1 cellular context compared by ENCODE assay signal in the genomic region with DNA sequence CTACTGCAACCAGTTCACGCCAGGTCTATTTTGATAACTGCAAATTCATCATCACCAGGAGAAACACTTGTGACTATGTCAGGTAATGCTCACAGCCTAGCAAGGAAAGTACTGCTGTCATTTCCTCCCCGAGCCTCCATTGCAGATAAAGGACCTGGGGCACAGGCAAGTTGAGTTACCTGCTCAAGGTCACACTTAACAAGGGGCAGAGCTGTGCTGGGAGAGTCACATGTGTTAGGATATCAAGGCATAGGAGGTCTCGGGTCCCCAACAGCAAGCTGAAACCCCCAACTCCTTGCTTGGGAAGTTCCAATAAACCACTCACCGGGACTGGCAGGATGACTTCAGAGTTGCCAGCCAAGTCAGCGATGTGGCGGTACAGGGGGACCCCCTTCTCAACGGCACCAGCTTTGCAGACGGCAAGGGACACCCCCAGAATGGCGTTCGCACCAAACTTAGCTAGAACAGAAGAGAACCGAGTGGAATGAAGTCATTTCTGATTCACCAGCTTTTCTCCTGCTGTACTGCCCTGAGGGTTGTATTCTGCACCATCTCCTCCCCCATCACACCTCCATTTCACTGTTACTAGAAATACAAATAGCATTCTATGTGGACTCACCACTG.
TF ChIP-seq lines count a peak whose summit lies in the region.

No MANE protein-coding gene starts in this region.

TF ChIP-seq in HepG2, 621 proteins besides CTCF, POLR2A, EP300 and RAD21 (continues in another document):
- no peak for TF ChIP-seq YEATS2 (CRISPR knock-in tag; IDR thresholded peaks at IDR 0.05; ENCODE audit: borderline replicate concordance)
- TF ChIP-seq ZNF816 (CRISPR knock-in tag; IDR thresholded peaks at IDR 0.05; ENCODE audit: borderline replicate concordance), result peak; percentile 19; the same call in 1 of the 2 replicates
- peak; percentile 78 for TF ChIP-seq RBFOX2 (IDR thresholded peaks at IDR 0.05; ENCODE audit: low read depth, low read length)
- no peak for TF ChIP-seq FOXK1 (CRISPR knock-in tag; IDR thresholded peaks at IDR 0.05; ENCODE audit: borderline replicate concordance, low read depth)
- no peak for TF ChIP-seq HHEX (CRISPR knock-in tag; IDR thresholded peaks at IDR 0.05)
- TF ChIP-seq, protein P1, sequence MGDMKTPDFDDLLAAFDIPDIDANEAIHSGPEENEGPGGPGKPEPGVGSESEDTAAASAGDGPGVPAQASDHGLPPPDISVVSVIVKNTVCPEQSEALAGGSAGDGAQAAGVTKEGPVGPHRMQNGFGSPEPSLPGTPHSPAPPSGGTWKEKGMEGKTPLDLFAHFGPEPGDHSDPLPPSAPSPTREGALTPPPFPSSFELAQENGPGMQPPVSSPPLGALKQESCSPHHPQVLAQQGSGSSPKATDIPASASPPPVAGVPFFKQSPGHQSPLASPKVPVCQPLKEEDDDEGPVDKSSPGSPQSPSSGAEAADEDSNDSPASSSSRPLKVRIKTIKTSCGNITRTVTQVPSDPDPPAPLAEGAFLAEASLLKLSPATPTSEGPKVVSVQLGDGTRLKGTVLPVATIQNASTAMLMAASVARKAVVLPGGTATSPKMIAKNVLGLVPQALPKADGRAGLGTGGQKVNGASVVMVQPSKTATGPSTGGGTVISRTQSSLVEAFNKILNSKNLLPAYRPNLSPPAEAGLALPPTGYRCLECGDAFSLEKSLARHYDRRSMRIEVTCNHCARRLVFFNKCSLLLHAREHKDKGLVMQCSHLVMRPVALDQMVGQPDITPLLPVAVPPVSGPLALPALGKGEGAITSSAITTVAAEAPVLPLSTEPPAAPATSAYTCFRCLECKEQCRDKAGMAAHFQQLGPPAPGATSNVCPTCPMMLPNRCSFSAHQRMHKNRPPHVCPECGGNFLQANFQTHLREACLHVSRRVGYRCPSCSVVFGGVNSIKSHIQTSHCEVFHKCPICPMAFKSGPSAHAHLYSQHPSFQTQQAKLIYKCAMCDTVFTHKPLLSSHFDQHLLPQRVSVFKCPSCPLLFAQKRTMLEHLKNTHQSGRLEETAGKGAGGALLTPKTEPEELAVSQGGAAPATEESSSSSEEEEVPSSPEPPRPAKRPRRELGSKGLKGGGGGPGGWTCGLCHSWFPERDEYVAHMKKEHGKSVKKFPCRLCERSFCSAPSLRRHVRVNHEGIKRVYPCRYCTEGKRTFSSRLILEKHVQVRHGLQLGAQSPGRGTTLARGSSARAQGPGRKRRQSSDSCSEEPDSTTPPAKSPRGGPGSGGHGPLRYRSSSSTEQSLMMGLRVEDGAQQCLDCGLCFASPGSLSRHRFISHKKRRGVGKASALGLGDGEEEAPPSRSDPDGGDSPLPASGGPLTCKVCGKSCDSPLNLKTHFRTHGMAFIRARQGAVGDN (CRISPR knock-in tag; IDR thresholded peaks at IDR 0.05), result peak; percentile 26; the same call in 1 of the 2 replicates
- TF ChIP-seq JUN (CRISPR knock-in tag; IDR thresholded peaks at IDR 0.05), result no peak
- no peak for TF ChIP-seq ZNF350 (CRISPR knock-in tag; IDR thresholded peaks at IDR 0.05; ENCODE audit: borderline replicate concordance, low read depth)
- TF ChIP-seq PAF1 (CRISPR knock-in tag; IDR thresholded peaks at IDR 0.05), result peak; percentile 56; the same call in 1 of the 2 replicates
- no peak for TF ChIP-seq PRMT3 (CRISPR knock-in tag; IDR thresholded peaks at IDR 0.05; ENCODE audit: borderline replicate concordance, low read depth)
- TF ChIP-seq SMYD3 (CRISPR knock-in tag; IDR thresholded peaks at IDR 0.05), result no peak
- no peak for TF ChIP-seq NBN (conservative IDR thresholded peaks at IDR 0.05)
- TF ChIP-seq NFRKB (IDR thresholded peaks at IDR 0.05), result no peak
- TF ChIP-seq ZNF335 (CRISPR knock-in tag; IDR thresholded peaks at IDR 0.05), result no peak
- TF ChIP-seq, protein P2, sequence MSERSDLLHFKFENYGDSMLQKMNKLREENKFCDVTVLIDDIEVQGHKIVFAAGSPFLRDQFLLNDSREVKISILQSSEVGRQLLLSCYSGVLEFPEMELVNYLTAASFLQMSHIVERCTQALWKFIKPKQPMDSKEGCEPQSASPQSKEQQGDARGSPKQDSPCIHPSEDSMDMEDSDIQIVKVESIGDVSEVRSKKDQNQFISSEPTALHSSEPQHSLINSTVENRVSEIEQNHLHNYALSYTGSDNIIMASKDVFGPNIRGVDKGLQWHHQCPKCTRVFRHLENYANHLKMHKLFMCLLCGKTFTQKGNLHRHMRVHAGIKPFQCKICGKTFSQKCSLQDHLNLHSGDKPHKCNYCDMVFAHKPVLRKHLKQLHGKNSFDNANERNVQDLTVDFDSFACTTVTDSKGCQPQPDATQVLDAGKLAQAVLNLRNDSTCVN (CRISPR knock-in tag; IDR thresholded peaks at IDR 0.05; ENCODE audit: borderline replicate concordance), result no peak
- peak; percentile 24; the same call in 1 of the 2 replicates for TF ChIP-seq IRF2 (CRISPR knock-in tag; IDR thresholded peaks at IDR 0.05)
- TF ChIP-seq CEBPB (IDR thresholded peaks at IDR 0.05; ENCODE audit: borderline replicate concordance, low read depth, low read length), result no peak
- TF ChIP-seq ESRRA (CRISPR knock-in tag; IDR thresholded peaks at IDR 0.05; ENCODE audit: low read depth), result 0 out of 2 replicates have a peak, but pooled peaks have one; percentile 12
- TF ChIP-seq, protein P3, sequence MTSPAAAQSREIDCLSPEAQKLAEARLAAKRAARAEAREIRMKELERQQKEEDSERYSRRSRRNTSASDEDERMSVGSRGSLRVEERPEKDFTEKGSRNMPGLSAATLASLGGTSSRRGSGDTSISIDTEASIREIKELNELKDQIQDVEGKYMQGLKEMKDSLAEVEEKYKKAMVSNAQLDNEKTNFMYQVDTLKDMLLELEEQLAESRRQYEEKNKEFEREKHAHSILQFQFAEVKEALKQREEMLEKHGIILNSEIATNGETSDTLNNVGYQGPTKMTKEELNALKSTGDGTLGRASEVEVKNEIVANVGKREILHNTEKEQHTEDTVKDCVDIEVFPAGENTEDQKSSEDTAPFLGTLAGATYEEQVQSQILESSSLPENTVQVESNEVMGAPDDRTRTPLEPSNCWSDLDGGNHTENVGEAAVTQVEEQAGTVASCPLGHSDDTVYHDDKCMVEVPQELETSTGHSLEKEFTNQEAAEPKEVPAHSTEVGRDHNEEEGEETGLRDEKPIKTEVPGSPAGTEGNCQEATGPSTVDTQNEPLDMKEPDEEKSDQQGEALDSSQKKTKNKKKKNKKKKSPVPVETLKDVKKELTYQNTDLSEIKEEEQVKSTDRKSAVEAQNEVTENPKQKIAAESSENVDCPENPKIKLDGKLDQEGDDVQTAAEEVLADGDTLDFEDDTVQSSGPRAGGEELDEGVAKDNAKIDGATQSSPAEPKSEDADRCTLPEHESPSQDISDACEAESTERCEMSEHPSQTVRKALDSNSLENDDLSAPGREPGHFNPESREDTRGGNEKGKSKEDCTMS (CRISPR knock-in tag; conservative IDR thresholded peaks at IDR 0.05), result no peak
- TF ChIP-seq YEATS4 (CRISPR knock-in tag; IDR thresholded peaks at IDR 0.05; ENCODE audit: borderline replicate concordance), result no peak
- 0 out of 2 replicates have a peak, but pooled peaks have one; percentile 13 for TF ChIP-seq MEIS2 (CRISPR knock-in tag; IDR thresholded peaks at IDR 0.05)
- TF ChIP-seq SP4 (CRISPR knock-in tag; IDR thresholded peaks at IDR 0.05), result no peak
- TF ChIP-seq ZNF430 (CRISPR knock-in tag; IDR thresholded peaks at IDR 0.05), result no peak
- TF ChIP-seq ZNF598 (CRISPR knock-in tag; IDR thresholded peaks at IDR 0.05; ENCODE audit: borderline replicate concordance), result no peak
- TF ChIP-seq CC2D1A (CRISPR knock-in tag; IDR thresholded peaks at IDR 0.05), result no peak
- TF ChIP-seq HDAC1 (CRISPR knock-in tag; IDR thresholded peaks at IDR 0.05), result no peak
- 0 out of 2 replicates have a peak, but pooled peaks have one; percentile 7 for TF ChIP-seq RXRA (CRISPR knock-in tag; IDR thresholded peaks at IDR 0.05)
- TF ChIP-seq ZFP91 (CRISPR knock-in tag; IDR thresholded peaks at IDR 0.05; ENCODE audit: borderline replicate concordance), result 0 out of 2 replicates have a peak, but pooled peaks have one; percentile 14
- no peak for TF ChIP-seq ZNF670 (CRISPR knock-in tag; IDR thresholded peaks at IDR 0.05; ENCODE audit: borderline replicate concordance)
- peak; percentile 15 for TF ChIP-seq RBM39 (IDR thresholded peaks at IDR 0.05; ENCODE audit: low read depth, low read length, poor library complexity, severe bottlenecking)
- no peak for TF ChIP-seq THYN1 (CRISPR knock-in tag; IDR thresholded peaks at IDR 0.05; ENCODE audit: borderline replicate concordance, low read depth)
- TF ChIP-seq POLR2AphosphoS2 (IDR thresholded peaks at IDR 0.05; ENCODE audit: low read depth, low read length), result peak; percentile 74; the same call in 1 of the 2 replicates
- TF ChIP-seq SIX1 (CRISPR knock-in tag; IDR thresholded peaks at IDR 0.05; ENCODE audit: borderline replicate concordance), result no peak
- TF ChIP-seq ZKSCAN8 (CRISPR knock-in tag; IDR thresholded peaks at IDR 0.05; ENCODE audit: borderline replicate concordance), result no peak
- TF ChIP-seq, protein P4, sequence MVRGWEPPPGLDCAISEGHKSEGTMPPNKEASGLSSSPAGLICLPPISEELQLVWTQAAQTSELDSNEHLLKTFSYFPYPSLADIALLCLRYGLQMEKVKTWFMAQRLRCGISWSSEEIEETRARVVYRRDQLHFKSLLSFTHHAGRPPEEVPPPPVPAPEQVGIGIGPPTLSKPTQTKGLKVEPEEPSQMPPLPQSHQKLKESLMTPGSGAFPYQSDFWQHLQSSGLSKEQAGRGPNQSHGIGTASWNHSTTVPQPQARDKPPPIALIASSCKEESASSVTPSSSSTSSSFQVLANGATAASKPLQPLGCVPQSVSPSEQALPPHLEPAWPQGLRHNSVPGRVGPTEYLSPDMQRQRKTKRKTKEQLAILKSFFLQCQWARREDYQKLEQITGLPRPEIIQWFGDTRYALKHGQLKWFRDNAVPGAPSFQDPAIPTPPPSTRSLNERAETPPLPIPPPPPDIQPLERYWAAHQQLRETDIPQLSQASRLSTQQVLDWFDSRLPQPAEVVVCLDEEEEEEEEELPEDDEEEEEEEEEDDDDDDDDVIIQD (CRISPR knock-in tag; IDR thresholded peaks at IDR 0.05; ENCODE audit: low read depth), result no peak
- no peak for TF ChIP-seq ZNF510 (CRISPR knock-in tag; IDR thresholded peaks at IDR 0.05; ENCODE audit: low read depth)
- TF ChIP-seq ZNF570 (CRISPR knock-in tag; IDR thresholded peaks at IDR 0.05; ENCODE audit: borderline replicate concordance), result no peak
- no peak for TF ChIP-seq TAF1 (CRISPR knock-in tag; IDR thresholded peaks at IDR 0.05)
- TF ChIP-seq POLR2AphosphoS5 (IDR thresholded peaks at IDR 0.05; ENCODE audit: low read depth, low read length), result peak; percentile 48
- no peak for TF ChIP-seq MNT (IDR thresholded peaks at IDR 0.05)
- peak; percentile 33; the same call in 1 of the 2 replicates for TF ChIP-seq ZC3H13 (CRISPR knock-in tag; IDR thresholded peaks at IDR 0.05)
- TF ChIP-seq NR2F2 (IDR thresholded peaks at IDR 0.05; ENCODE audit: borderline replicate concordance, low read depth), result 0 out of 2 replicates have a peak, but pooled peaks have one; percentile 32
- peak; percentile 39 for TF ChIP-seq POLR2G (IDR thresholded peaks at IDR 0.05; ENCODE audit: low read depth, low read length)
- TF ChIP-seq, protein P5, sequence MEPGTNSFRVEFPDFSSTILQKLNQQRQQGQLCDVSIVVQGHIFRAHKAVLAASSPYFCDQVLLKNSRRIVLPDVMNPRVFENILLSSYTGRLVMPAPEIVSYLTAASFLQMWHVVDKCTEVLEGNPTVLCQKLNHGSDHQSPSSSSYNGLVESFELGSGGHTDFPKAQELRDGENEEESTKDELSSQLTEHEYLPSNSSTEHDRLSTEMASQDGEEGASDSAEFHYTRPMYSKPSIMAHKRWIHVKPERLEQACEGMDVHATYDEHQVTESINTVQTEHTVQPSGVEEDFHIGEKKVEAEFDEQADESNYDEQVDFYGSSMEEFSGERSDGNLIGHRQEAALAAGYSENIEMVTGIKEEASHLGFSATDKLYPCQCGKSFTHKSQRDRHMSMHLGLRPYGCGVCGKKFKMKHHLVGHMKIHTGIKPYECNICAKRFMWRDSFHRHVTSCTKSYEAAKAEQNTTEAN (CRISPR knock-in tag; conservative IDR thresholded peaks at IDR 0.05), result no peak
- TF ChIP-seq ZNF382 (CRISPR knock-in tag; IDR thresholded peaks at IDR 0.05; ENCODE audit: borderline replicate concordance), result no peak
- peak; percentile 11 for TF ChIP-seq RBM22 (optimal IDR thresholded peaks at IDR 0.05; ENCODE audit: low read length)
- TF ChIP-seq NFKBIZ (CRISPR knock-in tag; IDR thresholded peaks at IDR 0.05), result no peak
- TF ChIP-seq ZNF619 (CRISPR knock-in tag; IDR thresholded peaks at IDR 0.05), result no peak
- TF ChIP-seq, protein P6, sequence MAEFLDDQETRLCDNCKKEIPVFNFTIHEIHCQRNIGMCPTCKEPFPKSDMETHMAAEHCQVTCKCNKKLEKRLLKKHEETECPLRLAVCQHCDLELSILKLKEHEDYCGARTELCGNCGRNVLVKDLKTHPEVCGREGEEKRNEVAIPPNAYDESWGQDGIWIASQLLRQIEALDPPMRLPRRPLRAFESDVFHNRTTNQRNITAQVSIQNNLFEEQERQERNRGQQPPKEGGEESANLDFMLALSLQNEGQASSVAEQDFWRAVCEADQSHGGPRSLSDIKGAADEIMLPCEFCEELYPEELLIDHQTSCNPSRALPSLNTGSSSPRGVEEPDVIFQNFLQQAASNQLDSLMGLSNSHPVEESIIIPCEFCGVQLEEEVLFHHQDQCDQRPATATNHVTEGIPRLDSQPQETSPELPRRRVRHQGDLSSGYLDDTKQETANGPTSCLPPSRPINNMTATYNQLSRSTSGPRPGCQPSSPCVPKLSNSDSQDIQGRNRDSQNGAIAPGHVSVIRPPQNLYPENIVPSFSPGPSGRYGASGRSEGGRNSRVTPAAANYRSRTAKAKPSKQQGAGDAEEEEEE (CRISPR knock-in tag; IDR thresholded peaks at IDR 0.05; ENCODE audit: borderline replicate concordance), result no peak
- 0 out of 2 replicates have a peak, but pooled peaks have one; percentile 35 for TF ChIP-seq ZNF274 (CRISPR knock-in tag; IDR thresholded peaks at IDR 0.05)
- TF ChIP-seq PLRG1 (conservative IDR thresholded peaks at IDR 0.05), result no peak
